Comparison of ENCODE assay signal across 9 cellular contexts in the genomic region with DNA sequence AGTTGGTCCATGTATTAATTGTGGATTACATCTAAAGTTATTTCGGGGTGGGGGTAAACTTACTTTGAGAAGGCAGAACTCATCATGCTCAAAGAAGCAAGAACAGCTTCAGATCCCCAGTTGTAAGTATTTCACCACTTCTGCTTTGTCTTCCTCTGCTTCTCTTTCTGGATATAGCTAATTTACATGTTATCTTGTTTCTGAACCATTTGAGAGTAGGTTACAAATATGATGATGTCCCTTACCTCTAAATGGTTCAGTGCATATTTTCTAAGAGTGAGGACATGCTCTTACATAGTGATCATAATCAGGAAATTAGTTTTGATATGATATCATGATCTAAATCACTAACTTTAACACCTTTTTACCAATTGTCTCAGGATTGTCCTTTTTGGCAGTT. TPM values are rescaled to one million over a fixed set of nuclear protein-coding genes. Genes with fewer than 3 reads are reported as not detected.
DNase-seq lines count a peak whose midpoint lies in the region; ATAC-seq and TF ChIP-seq lines count a peak whose summit lies in the region.
"Had no signal": no experiment of that assay in that cellular context is flagged by ENCODE, and none has a peak within 500 bp of the region (broad histone marks: within the 10 kb centered on the region; RNA-seq: fewer than 3 reads in every experiment).

No MANE protein-coding gene starts in this region.

- peaks cover 13% of the 10 kb centered on the region for H3K4me1 Mint-ChIP-seq in HFFc6 (ENCODE audit: low read depth)
- H3K4me1 Mint-ChIP-seq: activated naive CD8-positive, alpha-beta T cell treated with anti-CD3 and anti-CD28 coated beads, Interleukin-2, amount 10 ng/mL, durations not matched to agents 7 days and 5 days had no signal

- no peaks in the 10 kb centered on the region for H3K9me3 Mint-ChIP-seq in HFFc6
- H3K9me3 Mint-ChIP-seq: activated naive CD8-positive, alpha-beta T cell treated with anti-CD3 and anti-CD28 coated beads, Interleukin-2, amount 10 ng/mL, durations not matched to agents 7 days and 5 days had no signal

- H3K27ac ChIP-seq in cardiac muscle cell (peak overlapping the region; percentile 80), vagina (peak overlapping the region; percentile 68)

- no peak overlapping the region for H3K4me3 Mint-ChIP-seq in HFFc6
- H3K4me3 Mint-ChIP-seq: activated naive CD8-positive, alpha-beta T cell treated with anti-CD3 and anti-CD28 coated beads, Interleukin-2, amount 10 ng/mL, durations not matched to agents 7 days and 5 days had no signal

- TF ChIP-seq CTCF in cardiac muscle cell (IDR thresholded peaks at IDR 0.05; ENCODE audit: low read depth, low read length) (no peak), vagina (IDR thresholded peaks at IDR 0.05) (no peak), HFFc6 (IDR thresholded peaks at IDR 0.05) (no peak)

- peaks cover 2% of the 10 kb centered on the region for H3K27me3 Mint-ChIP-seq in HFFc6 (ENCODE audit: insufficient read depth)

- H3K4me3 ChIP-seq in cardiac muscle cell (no peak overlapping the region), vagina (no peak overlapping the region)

- TF ChIP-seq POLR2A in Raji (IDR thresholded peaks at IDR 0.05; ENCODE audit: insufficient read depth, low read depth, low read length): peak; percentile 40; the same call in 1 of the 2 replicates
- no peak for TF ChIP-seq POLR2A in vagina (IDR thresholded peaks at IDR 0.05)
- TF ChIP-seq POLR2A in erythroblast (IDR thresholded peaks at IDR 0.05; ENCODE audit: low read length): no peak

- no peak for DNase-seq in cardiac muscle cell (ENCODE audit: low read depth in 1 of 2, low spot score in 1 of 2)
- no peak for DNase-seq in Right ventricle myocardium superior
- DNase-seq in vagina (ENCODE audit: extremely low spot score in 2 of 2): no peak
- no peak for DNase-seq in retina
- no peak for DNase-seq in erythroblast (lab: John Stamatoyannopoulos, UW)
- no peak for DNase-seq in HFFc6
- DNase-seq: activated naive CD8-positive, alpha-beta T cell treated with anti-CD3 and anti-CD28 coated beads, Interleukin-2, amount 10 ng/mL, durations not matched to agents 7 days and 5 days had no signal

- H3K36me3 ChIP-seq in cardiac muscle cell (no peaks in the 10 kb centered on the region), vagina (no peaks in the 10 kb centered on the region)

- H3K4me1 ChIP-seq in cardiac muscle cell (ENCODE audit: low read depth): peaks cover 41% of the 10 kb centered on the region
- peaks cover 44% of the 10 kb centered on the region for H3K4me1 ChIP-seq in vagina

- no peak overlapping the region for H3K27ac Mint-ChIP-seq in HFFc6
- H3K27ac Mint-ChIP-seq: activated naive CD8-positive, alpha-beta T cell treated with anti-CD3 and anti-CD28 coated beads, Interleukin-2, amount 10 ng/mL, durations not matched to agents 7 days and 5 days had no signal

- H3K27me3 ChIP-seq in cardiac muscle cell (no peaks in the 10 kb centered on the region), vagina (no peaks in the 10 kb centered on the region)

- H3K36me3 Mint-ChIP-seq in HFFc6 (ENCODE audit: low read depth): peaks cover 15% of the 10 kb centered on the region
- H3K36me3 Mint-ChIP-seq: activated naive CD8-positive, alpha-beta T cell treated with anti-CD3 and anti-CD28 coated beads, Interleukin-2, amount 10 ng/mL, durations not matched to agents 7 days and 5 days had no signal

- no peaks in the 10 kb centered on the region for H3K9me3 ChIP-seq in cardiac muscle cell (ENCODE audit: low read depth)
- no peaks in the 10 kb centered on the region for H3K9me3 ChIP-seq in vagina

- no peak for ATAC-seq in Right ventricle myocardium superior (ENCODE audit: poor library complexity)
- peak; percentile 67 for ATAC-seq in HG03045 (IDR thresholded peaks at IDR 0.05; ENCODE audit: unreplicated experiment)

- intact Hi-C loops in Right ventricle myocardium superior (cut with DNase I): no loop called here
- intact Hi-C loops in vagina (cut with DNase I): no loop called here

RNA-seq across cellular contexts. Expression of gene TRIO, which starts 11.9 kb away (rescaled TPM):
- total RNA-seq in cardiac muscle cell (74.3 and 104 TPM in 2 replicates), Right ventricle myocardium superior (56.0 TPM), vagina (142 TPM)
- polyA plus RNA-seq in cardiac muscle cell: 15.5 and 22.0 TPM in 2 replicates
- total RNA-seq in HFFc6 (2021; fragmentation: NEBNext Ultra II Directional; extraction: Animal tissue kit (Norgen Biotek cat#: 25700)): 100 to 1,000 TPM; 167 to 219 (median 190) TPM
